Comparison of ENCODE assay signal across 1 cellular context in the genomic region with DNA sequence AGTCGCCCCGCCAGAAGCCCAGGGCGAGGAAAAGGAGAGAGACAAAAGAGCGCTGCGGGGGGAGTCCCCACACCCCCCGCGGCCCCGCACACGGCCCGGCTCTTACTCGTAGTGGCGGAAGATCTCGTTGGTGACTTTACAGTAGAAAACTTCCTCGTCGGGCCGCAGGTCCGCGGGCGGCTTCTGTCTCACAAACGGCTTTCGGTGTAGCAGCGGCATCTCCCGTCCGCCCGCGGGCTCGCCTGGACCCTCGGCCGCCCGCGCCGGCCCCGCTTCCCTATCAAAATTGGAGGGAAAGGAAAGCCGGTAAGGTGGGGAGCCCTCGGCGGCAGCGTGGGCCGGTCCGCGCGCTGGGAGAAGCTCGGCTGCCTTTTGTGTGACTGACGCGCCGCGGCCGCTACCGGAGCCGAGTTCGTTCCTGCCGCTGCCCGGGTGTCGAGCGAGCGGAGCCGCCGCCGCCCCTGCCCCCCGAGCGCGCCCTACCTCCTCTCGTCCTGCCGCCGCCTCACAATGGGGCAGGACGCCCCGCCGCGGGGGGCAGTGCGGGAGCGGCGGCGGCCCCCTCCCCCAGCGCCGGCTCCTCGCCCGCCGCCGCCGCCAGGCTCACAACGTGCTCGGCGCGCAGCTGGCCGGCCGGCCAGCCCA.
TF ChIP-seq lines count a peak whose summit lies in the region.

No MANE protein-coding gene starts in this region.

TF ChIP-seq in HepG2, 621 proteins besides CTCF, POLR2A, EP300 and RAD21 (continued from another document and continues in another):
- no peak for TF ChIP-seq CEBPG (CRISPR knock-in tag; IDR thresholded peaks at IDR 0.05)
- peak; percentile 28; the same call in 1 of the 2 replicates for TF ChIP-seq ZNF143 (CRISPR knock-in tag; IDR thresholded peaks at IDR 0.05)
- no peak for TF ChIP-seq NFKBIZ (CRISPR knock-in tag; IDR thresholded peaks at IDR 0.05)
- no peak for TF ChIP-seq ZNF550 (CRISPR knock-in tag; IDR thresholded peaks at IDR 0.05; ENCODE audit: borderline replicate concordance)
- TF ChIP-seq ZFYVE20 (CRISPR knock-in tag; IDR thresholded peaks at IDR 0.05; ENCODE audit: borderline replicate concordance, low read depth): no peak
- TF ChIP-seq ZNF614 (CRISPR knock-in tag; IDR thresholded peaks at IDR 0.05; ENCODE audit: borderline replicate concordance): peak; percentile 9; the same call in 1 of the 2 replicates
- no peak for TF ChIP-seq RBAK (CRISPR knock-in tag; IDR thresholded peaks at IDR 0.05)
- TF ChIP-seq, protein P1, sequence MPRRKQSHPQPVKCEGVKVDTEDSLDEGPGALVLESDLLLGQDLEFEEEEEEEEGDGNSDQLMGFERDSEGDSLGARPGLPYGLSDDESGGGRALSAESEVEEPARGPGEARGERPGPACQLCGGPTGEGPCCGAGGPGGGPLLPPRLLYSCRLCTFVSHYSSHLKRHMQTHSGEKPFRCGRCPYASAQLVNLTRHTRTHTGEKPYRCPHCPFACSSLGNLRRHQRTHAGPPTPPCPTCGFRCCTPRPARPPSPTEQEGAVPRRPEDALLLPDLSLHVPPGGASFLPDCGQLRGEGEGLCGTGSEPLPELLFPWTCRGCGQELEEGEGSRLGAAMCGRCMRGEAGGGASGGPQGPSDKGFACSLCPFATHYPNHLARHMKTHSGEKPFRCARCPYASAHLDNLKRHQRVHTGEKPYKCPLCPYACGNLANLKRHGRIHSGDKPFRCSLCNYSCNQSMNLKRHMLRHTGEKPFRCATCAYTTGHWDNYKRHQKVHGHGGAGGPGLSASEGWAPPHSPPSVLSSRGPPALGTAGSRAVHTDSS (CRISPR knock-in tag; conservative IDR thresholded peaks at IDR 0.05): no peak; the same call in 1 of the 2 replicates
- TF ChIP-seq ZNF547 (CRISPR knock-in tag; IDR thresholded peaks at IDR 0.05): peak; percentile 14
- TF ChIP-seq GABPB1 (CRISPR knock-in tag; IDR thresholded peaks at IDR 0.05): no peak
- TF ChIP-seq ZNF367 (CRISPR knock-in tag; IDR thresholded peaks at IDR 0.05; ENCODE audit: borderline replicate concordance): no peak
- TF ChIP-seq ZNF879 (CRISPR knock-in tag; IDR thresholded peaks at IDR 0.05): no peak
- TF ChIP-seq, protein P2, sequence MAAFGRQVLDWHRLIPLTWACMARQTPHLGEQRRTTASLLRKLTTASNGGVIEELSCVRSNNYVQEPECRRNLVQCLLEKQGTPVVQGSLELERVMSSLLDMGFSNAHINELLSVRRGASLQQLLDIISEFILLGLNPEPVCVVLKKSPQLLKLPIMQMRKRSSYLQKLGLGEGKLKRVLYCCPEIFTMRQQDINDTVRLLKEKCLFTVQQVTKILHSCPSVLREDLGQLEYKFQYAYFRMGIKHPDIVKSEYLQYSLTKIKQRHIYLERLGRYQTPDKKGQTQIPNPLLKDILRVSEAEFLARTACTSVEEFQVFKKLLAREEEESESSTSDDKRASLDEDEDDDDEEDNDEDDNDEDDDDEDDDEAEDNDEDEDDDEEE (CRISPR knock-in tag; IDR thresholded peaks at IDR 0.05): no peak; the same call in none of the 2 replicates
- no peak for TF ChIP-seq ZNF432 (CRISPR knock-in tag; IDR thresholded peaks at IDR 0.05; ENCODE audit: borderline replicate concordance)
- TF ChIP-seq, protein P3, sequence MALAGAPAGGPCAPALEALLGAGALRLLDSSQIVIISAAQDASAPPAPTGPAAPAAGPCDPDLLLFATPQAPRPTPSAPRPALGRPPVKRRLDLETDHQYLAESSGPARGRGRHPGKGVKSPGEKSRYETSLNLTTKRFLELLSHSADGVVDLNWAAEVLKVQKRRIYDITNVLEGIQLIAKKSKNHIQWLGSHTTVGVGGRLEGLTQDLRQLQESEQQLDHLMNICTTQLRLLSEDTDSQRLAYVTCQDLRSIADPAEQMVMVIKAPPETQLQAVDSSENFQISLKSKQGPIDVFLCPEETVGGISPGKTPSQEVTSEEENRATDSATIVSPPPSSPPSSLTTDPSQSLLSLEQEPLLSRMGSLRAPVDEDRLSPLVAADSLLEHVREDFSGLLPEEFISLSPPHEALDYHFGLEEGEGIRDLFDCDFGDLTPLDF (CRISPR knock-in tag; IDR thresholded peaks at IDR 0.05): 0 out of 2 replicates have a peak, but pooled peaks have one; percentile 2
- no peak for TF ChIP-seq SNAI1 (CRISPR knock-in tag; IDR thresholded peaks at IDR 0.05; ENCODE audit: borderline replicate concordance)
- TF ChIP-seq, protein P4, sequence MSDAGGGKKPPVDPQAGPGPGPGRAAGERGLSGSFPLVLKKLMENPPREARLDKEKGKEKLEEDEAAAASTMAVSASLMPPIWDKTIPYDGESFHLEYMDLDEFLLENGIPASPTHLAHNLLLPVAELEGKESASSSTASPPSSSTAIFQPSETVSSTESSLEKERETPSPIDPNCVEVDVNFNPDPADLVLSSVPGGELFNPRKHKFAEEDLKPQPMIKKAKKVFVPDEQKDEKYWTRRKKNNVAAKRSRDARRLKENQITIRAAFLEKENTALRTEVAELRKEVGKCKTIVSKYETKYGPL (CRISPR knock-in tag; IDR thresholded peaks at IDR 0.05): no peak
- no peak for TF ChIP-seq FIP1L1 (IDR thresholded peaks at IDR 0.05; ENCODE audit: borderline replicate concordance, insufficient read depth, low read depth, low read length)
- no peak for TF ChIP-seq TRIM24 (CRISPR knock-in tag; IDR thresholded peaks at IDR 0.05)
- TF ChIP-seq, protein P5, sequence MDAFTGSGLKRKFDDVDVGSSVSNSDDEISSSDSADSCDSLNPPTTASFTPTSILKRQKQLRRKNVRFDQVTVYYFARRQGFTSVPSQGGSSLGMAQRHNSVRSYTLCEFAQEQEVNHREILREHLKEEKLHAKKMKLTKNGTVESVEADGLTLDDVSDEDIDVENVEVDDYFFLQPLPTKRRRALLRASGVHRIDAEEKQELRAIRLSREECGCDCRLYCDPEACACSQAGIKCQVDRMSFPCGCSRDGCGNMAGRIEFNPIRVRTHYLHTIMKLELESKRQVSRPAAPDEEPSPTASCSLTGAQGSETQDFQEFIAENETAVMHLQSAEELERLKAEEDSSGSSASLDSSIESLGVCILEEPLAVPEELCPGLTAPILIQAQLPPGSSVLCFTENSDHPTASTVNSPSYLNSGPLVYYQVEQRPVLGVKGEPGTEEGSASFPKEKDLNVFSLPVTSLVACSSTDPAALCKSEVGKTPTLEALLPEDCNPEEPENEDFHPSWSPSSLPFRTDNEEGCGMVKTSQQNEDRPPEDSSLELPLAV (CRISPR knock-in tag; conservative IDR thresholded peaks at IDR 0.05; ENCODE audit: low read depth): 0 out of 2 replicates have a peak, but pooled peaks have one; percentile 55
- TF ChIP-seq, protein P6, sequence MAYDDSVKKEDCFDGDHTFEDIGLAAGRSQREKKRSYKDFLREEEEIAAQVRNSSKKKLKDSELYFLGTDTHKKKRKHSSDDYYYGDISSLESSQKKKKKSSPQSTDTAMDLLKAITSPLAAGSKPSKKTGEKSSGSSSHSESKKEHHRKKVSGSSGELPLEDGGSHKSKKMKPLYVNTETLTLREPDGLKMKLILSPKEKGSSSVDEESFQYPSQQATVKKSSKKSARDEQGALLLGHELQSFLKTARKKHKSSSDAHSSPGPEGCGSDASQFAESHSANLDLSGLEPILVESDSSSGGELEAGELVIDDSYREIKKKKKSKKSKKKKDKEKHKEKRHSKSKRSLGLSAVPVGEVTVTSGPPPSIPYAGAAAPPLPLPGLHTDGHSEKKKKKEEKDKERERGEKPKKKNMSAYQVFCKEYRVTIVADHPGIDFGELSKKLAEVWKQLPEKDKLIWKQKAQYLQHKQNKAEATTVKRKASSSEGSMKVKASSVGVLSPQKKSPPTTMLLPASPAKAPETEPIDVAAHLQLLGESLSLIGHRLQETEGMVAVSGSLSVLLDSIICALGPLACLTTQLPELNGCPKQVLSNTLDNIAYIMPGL (CRISPR knock-in tag; IDR thresholded peaks at IDR 0.05; ENCODE audit: borderline replicate concordance in 1 of 2, low read depth in 1 of 2): peak in 1 of 2 experiments; percentile 42; a peak in 1 of 4 replicates
- TF ChIP-seq, protein P7, sequence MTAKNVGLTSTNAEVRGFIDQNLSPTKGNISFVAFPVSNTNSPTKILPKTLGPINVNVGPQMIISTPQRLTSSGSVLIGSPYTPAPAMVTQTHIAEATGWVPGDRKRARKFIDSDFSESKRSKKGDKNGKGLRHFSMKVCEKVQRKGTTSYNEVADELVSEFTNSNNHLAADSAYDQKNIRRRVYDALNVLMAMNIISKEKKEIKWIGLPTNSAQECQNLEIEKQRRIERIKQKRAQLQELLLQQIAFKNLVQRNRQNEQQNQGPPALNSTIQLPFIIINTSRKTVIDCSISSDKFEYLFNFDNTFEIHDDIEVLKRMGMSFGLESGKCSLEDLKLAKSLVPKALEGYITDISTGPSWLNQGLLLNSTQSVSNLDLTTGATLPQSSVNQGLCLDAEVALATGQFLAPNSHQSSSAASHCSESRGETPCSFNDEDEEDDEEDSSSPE (CRISPR knock-in tag; IDR thresholded peaks at IDR 0.05): peak; percentile 46; the same call in 1 of the 2 replicates
- peak; percentile 24; the same call in 1 of the 2 replicates for TF ChIP-seq ZNF841 (CRISPR knock-in tag; IDR thresholded peaks at IDR 0.05; ENCODE audit: borderline replicate concordance)
- TF ChIP-seq, protein P8, sequence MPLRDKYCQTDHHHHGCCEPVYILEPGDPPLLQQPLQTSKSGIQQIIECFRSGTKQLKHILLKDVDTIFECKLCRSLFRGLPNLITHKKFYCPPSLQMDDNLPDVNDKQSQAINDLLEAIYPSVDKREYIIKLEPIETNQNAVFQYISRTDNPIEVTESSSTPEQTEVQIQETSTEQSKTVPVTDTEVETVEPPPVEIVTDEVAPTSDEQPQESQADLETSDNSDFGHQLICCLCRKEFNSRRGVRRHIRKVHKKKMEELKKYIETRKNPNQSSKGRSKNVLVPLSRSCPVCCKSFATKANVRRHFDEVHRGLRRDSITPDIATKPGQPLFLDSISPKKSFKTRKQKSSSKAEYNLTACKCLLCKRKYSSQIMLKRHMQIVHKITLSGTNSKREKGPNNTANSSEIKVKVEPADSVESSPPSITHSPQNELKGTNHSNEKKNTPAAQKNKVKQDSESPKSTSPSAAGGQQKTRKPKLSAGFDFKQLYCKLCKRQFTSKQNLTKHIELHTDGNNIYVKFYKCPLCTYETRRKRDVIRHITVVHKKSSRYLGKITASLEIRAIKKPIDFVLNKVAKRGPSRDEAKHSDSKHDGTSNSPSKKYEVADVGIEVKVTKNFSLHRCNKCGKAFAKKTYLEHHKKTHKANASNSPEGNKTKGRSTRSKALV (CRISPR knock-in tag; IDR thresholded peaks at IDR 0.05): peak; percentile 0; the same call in 1 of the 2 replicates
- TF ChIP-seq HNRNPL (IDR thresholded peaks at IDR 0.05; ENCODE audit: low read depth, low read length): 0 out of 2 replicates have a peak, but pooled peaks have one; percentile 14
- 0 out of 2 replicates have a peak, but pooled peaks have one; percentile 5 for TF ChIP-seq THYN1 (CRISPR knock-in tag; IDR thresholded peaks at IDR 0.05; ENCODE audit: borderline replicate concordance, low read depth)
- TF ChIP-seq ZBTB7A (CRISPR knock-in tag; IDR thresholded peaks at IDR 0.05): peak; percentile 59
- TF ChIP-seq SALL2 (CRISPR knock-in tag; IDR thresholded peaks at IDR 0.05): no peak
- TF ChIP-seq, protein P9, sequence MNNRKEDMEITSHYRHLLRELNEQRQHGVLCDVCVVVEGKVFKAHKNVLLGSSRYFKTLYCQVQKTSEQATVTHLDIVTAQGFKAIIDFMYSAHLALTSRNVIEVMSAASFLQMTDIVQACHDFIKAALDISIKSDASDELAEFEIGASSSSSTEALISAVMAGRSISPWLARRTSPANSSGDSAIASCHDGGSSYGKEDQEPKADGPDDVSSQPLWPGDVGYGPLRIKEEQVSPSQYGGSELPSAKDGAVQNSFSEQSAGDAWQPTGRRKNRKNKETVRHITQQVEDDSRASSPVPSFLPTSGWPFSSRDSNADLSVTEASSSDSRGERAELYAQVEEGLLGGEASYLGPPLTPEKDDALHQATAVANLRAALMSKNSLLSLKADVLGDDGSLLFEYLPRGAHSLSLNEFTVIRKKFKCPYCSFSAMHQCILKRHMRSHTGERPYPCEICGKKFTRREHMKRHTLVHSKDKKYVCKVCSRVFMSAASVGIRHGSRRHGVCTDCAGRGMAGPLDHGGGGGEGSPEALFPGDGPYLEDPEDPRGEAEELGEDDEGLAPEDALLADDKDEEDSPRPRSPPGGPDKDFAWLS (CRISPR knock-in tag; IDR thresholded peaks at IDR 0.05; ENCODE audit: borderline replicate concordance): no peak
